Comparison of ENCODE assay signal across 9 cellular contexts in genomic region chr13:49669735-49670309, GRCh38. TPM values are rescaled to one million over a fixed set of nuclear protein-coding genes. Genes with fewer than 3 reads are reported as not detected.
DNase-seq lines count a peak whose midpoint lies in the region; ATAC-seq, FAIRE-seq and TF ChIP-seq lines count a peak whose summit lies in the region.
"Had no signal": no experiment of that assay in that cellular context is flagged by ENCODE, and none has a peak within 500 bp of the region (broad histone marks: within the 10 kb centered on the region; RNA-seq: fewer than 3 reads in every experiment).

No MANE protein-coding gene starts in this region.

- intact Hi-C loops in left lung (cut with DNase I), result no loop called here

- H3K27ac Mint-ChIP-seq in type B pancreatic cell, result peak overlapping the region; percentile 22

- no peaks in the 10 kb centered on the region for H3K27me3 Mint-ChIP-seq in type B pancreatic cell

- TF ChIP-seq CTCF in choroid plexus epithelial cell (conservative IDR thresholded peaks at IDR 0.05; ENCODE audit: low read depth, low read length) (peak; percentile 87), left lung (IDR thresholded peaks at IDR 0.05) (peak; percentile 30 to 55), type B pancreatic cell (conservative IDR thresholded peaks at IDR 0.05) (peak; percentile 83)

- H3K4me3 ChIP-seq in choroid plexus epithelial cell (ENCODE audit: low read depth, low read length) (no peak overlapping the region), left lung (no peak overlapping the region)

- H3K27ac ChIP-seq in left lung, result peak overlapping the region in 1 of 2 donors; percentile 15
- H3K27ac ChIP-seq: epithelial cell of prostate had no signal

- peaks cover 27% of the 10 kb centered on the region for H3K4me1 Mint-ChIP-seq in type B pancreatic cell (ENCODE audit: unreplicated experiment)

- ATAC-seq in left lung, result peak; percentile 98
- ATAC-seq in GM19397 (IDR thresholded peaks at IDR 0.05; ENCODE audit: unreplicated experiment), result no peak

- H3K36me3 Mint-ChIP-seq in type B pancreatic cell, result peaks cover 25% of the 10 kb centered on the region

- peaks cover 0 to 25% of the 10 kb centered on the region in 2 donors for H3K36me3 ChIP-seq in left lung

- H3K4me3 Mint-ChIP-seq in type B pancreatic cell, result no peak overlapping the region

- peak; percentile 30 for FAIRE-seq in RCC 7860 (lab: Jason Lieb, UNC)

- peak; percentile 5 for DNase-seq in stimulated activated CD4-positive, alpha-beta T cell treated with anti-CD3 and anti-CD28 coated beads, Interleukin-2, amount 100 ng/mL, for 4 hours (ENCODE audit: low read depth)
- no peak for DNase-seq in stimulated activated CD4-positive, alpha-beta T cell treated with anti-CD3 and anti-CD28 coated beads, Interleukin-4, amount 100 ng/mL, for 4 hours
- DNase-seq in KBM-7 (peak; percentile 70), RCC 7860 (ENCODE audit: low spot score) (peak; percentile 55), choroid plexus epithelial cell (ENCODE audit: low read depth) (peak; percentile 81), left lung (no peak), type B pancreatic cell (ENCODE audit: extremely low spot score, unreplicated experiment) (no peak)

- no peaks in the 10 kb centered on the region for H3K27me3 ChIP-seq in left lung

- peaks cover 5 to 18% of the 10 kb centered on the region in 2 donors for H3K4me1 ChIP-seq in left lung

- H3K9me3 ChIP-seq in left lung, result no peaks in the 10 kb centered on the region

- in situ Hi-C loops in KBM-7 (cut with MboI; ENCODE audit: low pct_unique_long_range_greater_than_20kb, low sequenced_read_pairs), result loop anchor here (25.0 kb wide), 1 partner anchor 167 kb away; no protein-coding TSS in a partner anchor

- H3K9me3 Mint-ChIP-seq in type B pancreatic cell, result no peaks in the 10 kb centered on the region

RNA-seq across cellular contexts. Expression of gene EBPL, which starts 21.5 kb away (rescaled TPM):
- total RNA-seq in left lung, result 10 to 100 TPM; 54.6 to 68.7 TPM
- 32.2 and 56.5 TPM in 2 replicates for total RNA-seq in type B pancreatic cell (ENCODE audit: low replicate concordance)

RNA-seq across cellular contexts. Expression of gene ARL11, which starts 41.5 kb away (rescaled TPM):
- total RNA-seq in left lung, result 1 to 10 TPM; 2.2 to 7.6 TPM
- 0.83 TPM in 1 of 2 replicates, not detected in the other for total RNA-seq in type B pancreatic cell (ENCODE audit: low replicate concordance)

Comparison
In these comparisons a context has a peak if more than half of its experiments do, and no peak if none do; other contexts are left out.
1. DNase-seq: peak in stimulated activated CD4-positive, alpha-beta T cell treated with anti-CD3 and anti-CD28 coated beads, Interleukin-2, amount 100 ng/mL, for 4 hours (single experiment), KBM-7 (single experiment), RCC 7860 (single experiment) and choroid plexus epithelial cell (single experiment); none in stimulated activated CD4-positive, alpha-beta T cell treated with anti-CD3 and anti-CD28 coated beads, Interleukin-4, amount 100 ng/mL, for 4 hours (0 of 2), left lung (0 of 2) and type B pancreatic cell (single experiment).
2. Peak in every context shown above with its lines, with median percentiles within 50 percentile points of each other: CTCF ChIP-seq.